Comparison of ENCODE assay signal across 8 cellular contexts in the genomic region with DNA sequence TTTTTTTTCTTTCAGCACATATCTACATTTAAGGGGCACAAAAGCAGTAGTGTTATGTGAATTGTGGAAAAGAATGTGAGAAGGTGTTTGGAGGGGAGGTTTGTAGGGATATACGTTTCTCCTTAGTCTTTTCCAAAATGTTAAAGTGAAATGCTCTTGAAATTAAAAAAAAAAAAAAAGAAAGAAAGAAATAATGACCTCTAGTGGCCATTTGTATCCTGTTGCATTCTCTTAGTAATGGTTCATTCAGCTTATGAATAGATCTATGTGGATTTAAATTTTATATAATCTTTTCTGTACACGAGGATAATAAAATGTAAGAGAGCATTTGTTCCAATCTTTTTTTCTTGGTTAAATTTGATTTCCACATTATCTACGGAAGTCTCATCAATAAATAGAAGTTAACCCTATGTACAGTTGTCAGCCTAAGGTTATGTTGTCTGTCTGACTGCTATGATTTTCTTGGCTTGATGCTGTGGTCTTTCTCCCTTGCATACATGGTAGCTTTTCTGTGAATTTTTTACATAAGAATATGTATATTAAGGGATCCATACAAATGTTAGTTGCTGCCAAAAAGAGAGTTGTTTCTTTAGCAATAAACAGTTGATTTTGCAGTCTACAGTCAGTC. TPM values are rescaled to one million over a fixed set of nuclear protein-coding genes. Genes with fewer than 3 reads are reported as not detected.
DNase-seq lines count a peak whose midpoint lies in the region; ATAC-seq and TF ChIP-seq lines count a peak whose summit lies in the region.

No MANE protein-coding gene starts in this region.

- H3K4me1 ChIP-seq in stomach = peaks cover 0 to 17% (median 0%) of the 10 kb centered on the region in 4 donors

- H3K9me3 ChIP-seq in stomach = no peaks in the 10 kb centered on the region

- H3K4me3 ChIP-seq in fibroblast of villous mesenchyme (ENCODE audit: low read depth, low read length) = no peak overlapping the region
- H3K4me3 ChIP-seq in stomach = peak overlapping the region in 2 of 4 donors; percentile 21 to 30

- H3K36me3 ChIP-seq in stomach = no peaks in the 10 kb centered on the region

- ATAC-seq in Right ventricle myocardium superior (ENCODE audit: poor library complexity) (peak; percentile 46), Right ventricle myocardium inferior (no peak), HG03097 (IDR thresholded peaks at IDR 0.05; ENCODE audit: low FRiP score, unreplicated experiment) (no peak)

- H3K27me3 ChIP-seq in stomach = no peaks in the 10 kb centered on the region

- H3K27ac ChIP-seq in stomach = peak overlapping the region in 2 of 5 donors; percentile 29 to 63

- DNase-seq in Right ventricle myocardium superior (no peak), Right ventricle myocardium inferior (ENCODE audit: missing footprints) (no peak), RPMI7951 (ENCODE audit: low read depth) (peak; percentile 20), fibroblast of villous mesenchyme (ENCODE audit: low read depth) (peak; percentile 31), stomach (no peak), activated T-cell treated with anti-CD3 and anti-CD28 coated beads for 4 hours (no peak)
- DNase-seq in stimulated activated CD4-positive, alpha-beta T cell treated with anti-CD3 and anti-CD28 coated beads, Interleukin-1b, Interleukin-23, amount 100 ng/mL, for 48 hours = no peak

- intact Hi-C loops in Right ventricle myocardium superior (cut with DNase I) (no loop called here), Right ventricle myocardium inferior (cut with DNase I) (loop anchor here (5.0 kb wide), 1 partner anchor 100 kb away; no protein-coding TSS in a partner anchor), stomach (cut with DNase I; ENCODE audit: low total_unique reads) (no loop called here)

- TF ChIP-seq EP300 in stomach (IDR thresholded peaks at IDR 0.05) = no peak

- 9 to 14% (median 13%) methylated on average over 3 of the region's 3 CpGs for WGBS in stomach, 5 donors

- TF ChIP-seq POLR2A in stomach (IDR thresholded peaks at IDR 0.05) = no peak

- TF ChIP-seq CTCF in fibroblast of villous mesenchyme (IDR thresholded peaks at IDR 0.05; ENCODE audit: insufficient read depth, low read depth, low read length) (peak; percentile 56), stomach (IDR thresholded peaks at IDR 0.05) (peak in 5 of 7 experiments; percentile 11 to 70 (median 54))

RNA-seq across cellular contexts. Expression of gene P2RY13, which starts 1.7 kb away (rescaled TPM):
- 1.0 TPM for total RNA-seq in Right ventricle myocardium superior
- 1.0 TPM for total RNA-seq in Right ventricle myocardium inferior
- total RNA-seq in RPMI7951 (2014; rRNA removed; shearing (Covaris generic)) = not detected in 2 replicates
- not detected in 2 replicates for total RNA-seq in fibroblast of villous mesenchyme
- total RNA-seq in stomach = 1 to 10 TPM in 3 of 5 donors, not detected in 2; 1.2 to 1.9 (median 1.3) TPM
- polyA plus RNA-seq in stomach = under 1 TPM; 0.38 to 0.61 (median 0.50) TPM

RNA-seq across cellular contexts. Expression of gene GPR87, which starts 11.1 kb away (rescaled TPM):
- total RNA-seq in Right ventricle myocardium superior (not detected), Right ventricle myocardium inferior (not detected), fibroblast of villous mesenchyme (0.43 TPM in 1 of 2 replicates, not detected in the other), stomach (under 1 TPM in 1 of 5 donors, not detected in 4; 0.37 TPM)
- total RNA-seq in RPMI7951 (2014; rRNA removed; shearing (Covaris generic)) = not detected in 2 replicates
- polyA plus RNA-seq in stomach = 10 to 100 TPM in 1 of 3 donors, not detected in 2; 32.3 TPM

RNA-seq across cellular contexts. Expression of gene P2RY14, which starts 49.3 kb away (rescaled TPM):
- total RNA-seq in Right ventricle myocardium superior (3.6 TPM), Right ventricle myocardium inferior (3.9 TPM), fibroblast of villous mesenchyme (not detected in 2 replicates), stomach (10 to 100 TPM in 3 of 5 donors, 1 to 10 TPM in 2; 1.7 to 43.2 (median 11.6) TPM)
- not detected in 2 replicates for total RNA-seq in RPMI7951 (2014; rRNA removed; shearing (Covaris generic))
- 1 to 10 TPM; 4.8 to 8.6 (median 8.6) TPM for polyA plus RNA-seq in stomach

RNA-seq across cellular contexts. Expression of gene P2RY12, which starts 56.9 kb away (rescaled TPM):
- total RNA-seq in Right ventricle myocardium superior = 0.94 TPM
- 1.4 TPM for total RNA-seq in Right ventricle myocardium inferior
- total RNA-seq in RPMI7951 (2014; rRNA removed; shearing (Covaris generic)) = not detected in 2 replicates
- total RNA-seq in fibroblast of villous mesenchyme = under 0.01 TPM in 1 of 2 replicates, not detected in the other
- 1 to 10 TPM in 1 of 5 donors, under 1 TPM in 1, not detected in 3; 0.43 to 4.8 TPM for total RNA-seq in stomach
- polyA plus RNA-seq in stomach = under 1 TPM; 0.40 to 0.50 (median 0.46) TPM

Comparison
In these comparisons a context has a peak if more than half of its experiments do, and no peak if none do; other contexts are left out.
1. DNase-seq: peak in RPMI7951 (single experiment) and fibroblast of villous mesenchyme (single experiment); none in Right ventricle myocardium superior (single experiment), Right ventricle myocardium inferior (single experiment), stomach (single experiment), activated T-cell treated with anti-CD3 and anti-CD28 coated beads for 4 hours (single experiment) and stimulated activated CD4-positive, alpha-beta T cell treated with anti-CD3 and anti-CD28 coated beads, Interleukin-1b, Interleukin-23, amount 100 ng/mL, for 48 hours (single experiment).